In genomic region chr6:83191974-83192373, GRCh38 we compare ENCODE assay signal across 7 cellular contexts. TPM values are rescaled to one million over a fixed set of nuclear protein-coding genes. Genes with fewer than 3 reads are reported as not detected.
DNase-seq lines count a peak whose midpoint lies in the region; ATAC-seq and TF ChIP-seq lines count a peak whose summit lies in the region.
"Not testable (repeated sequence)": the region's sequence is repeated elsewhere in the genome, so short reads cannot be mapped to it uniquely, and the experiment has no call there.

No MANE protein-coding gene starts in this region.

- not testable (repeated sequence) for H3K9me2 ChIP-seq in OCI-LY1 (ENCODE audit: low read depth, low read length)

- H3K4me1 ChIP-seq in OCI-LY1 (ENCODE audit: insufficient read depth, low read length, severe bottlenecking) (peaks cover 29% of the 10 kb centered on the region), heart left ventricle (peaks cover 0 to 29% (median 16%) of the 10 kb centered on the region in 12 donors), muscle layer of duodenum (ENCODE audit: control insufficient read depth in 1 of 2, insufficient read depth in 2 of 2, low read length in 2 of 2) (peaks cover 8 to 18% of the 10 kb centered on the region in 2 donors), skeletal muscle satellite cell (ENCODE audit: control insufficient read depth, insufficient read depth, low read length) (peaks cover 11% of the 10 kb centered on the region)

- H3K4me3 ChIP-seq in GM12864 (ENCODE audit: low read depth, low read length) (peak overlapping the region; percentile 73), OCI-LY1 (ENCODE audit: low read depth, low read length, poor library complexity, severe bottlenecking) (peak overlapping the region; percentile 94), cardiac fibroblast (replicated peaks in 1 of 2; ENCODE audit: low read depth in 2 of 2, low read length in 2 of 2) (peak overlapping the region; percentile 85 to 93), heart left ventricle (peak overlapping the region in 10 of 12 donors; percentile 66 to 99 (median 80)), muscle layer of duodenum (ENCODE audit: low read depth in 1 of 2, low read length in 2 of 2) (peak overlapping the region; percentile 77 to 96), skeletal muscle satellite cell (ENCODE audit: low read length) (peak overlapping the region; percentile 100)

- H3K27ac Mint-ChIP-seq in activated CD8-positive, alpha-beta memory T cell treated with anti-CD3 and anti-CD28 coated beads, Interleukin-2, amount 10 ng/mL, durations not matched to agents 7 days and 5 days, result not testable (repeated sequence)

- H3K36me3 ChIP-seq in OCI-LY1 (ENCODE audit: insufficient read depth, low read length) (peaks cover 21% of the 10 kb centered on the region; the same call in 1 of the 2 replicates), heart left ventricle (peaks cover 0 to 51% (median 40%) of the 10 kb centered on the region in 9 donors), skeletal muscle satellite cell (ENCODE audit: insufficient read depth, low read length) (peaks cover 38% of the 10 kb centered on the region)
- not testable (repeated sequence) for H3K36me3 ChIP-seq in muscle layer of duodenum (ENCODE audit: control insufficient read depth in 1 of 2, insufficient read depth in 2 of 2, low read length in 2 of 2)

- H3K9me3 ChIP-seq in OCI-LY1 (ENCODE audit: low read length); heart left ventricle; muscle layer of duodenum (ENCODE audit: control insufficient read depth in 1 of 2, low read length in 2 of 2); skeletal muscle satellite cell (replicated peaks; ENCODE audit: low read length): not testable (repeated sequence)

- H3K79me2 ChIP-seq in OCI-LY1 (ENCODE audit: insufficient read depth, low read length), result not testable (repeated sequence)

- intact Hi-C loops in heart left ventricle (cut with DNase I), result loop anchor here in 7 of 10 donors (5.0 to 10.0 kb wide), 5 partner anchors 117 to 947 kb away; partner anchors contain the start of genes DOP1A (in 3 of the 7), IBTK (in 3 of the 7), UBE3D (in 3 of the 7) and TPBG (in 2 of the 7)

- H3K4me2 ChIP-seq in OCI-LY1 (ENCODE audit: low read length), result peak overlapping the region; percentile 92
- peak overlapping the region; percentile 98 for H3K4me2 ChIP-seq in skeletal muscle satellite cell (ENCODE audit: low read length)

- not testable (repeated sequence) for H3K36me3 Mint-ChIP-seq in activated CD8-positive, alpha-beta memory T cell treated with anti-CD3 and anti-CD28 coated beads, Interleukin-2, amount 10 ng/mL, durations not matched to agents 7 days and 5 days

- not testable (repeated sequence) for H3K27me3 ChIP-seq in OCI-LY1 (ENCODE audit: insufficient read depth, low read length); heart left ventricle; muscle layer of duodenum (ENCODE audit: low read depth, low read length); skeletal muscle satellite cell (ENCODE audit: control insufficient read depth, insufficient read depth, low read length)

- H4K20me1 ChIP-seq in OCI-LY1 (ENCODE audit: insufficient read depth, low read length), result not testable (repeated sequence)

- not testable (repeated sequence) for H2AFZ ChIP-seq in OCI-LY1 (ENCODE audit: low read length)

- peak overlapping the region; percentile 98 for H3K4me3 Mint-ChIP-seq in activated CD8-positive, alpha-beta memory T cell treated with anti-CD3 and anti-CD28 coated beads, Interleukin-2, amount 10 ng/mL, durations not matched to agents 7 days and 5 days

- H3K27ac ChIP-seq in OCI-LY1 (ENCODE audit: low read depth, low read length, poor library complexity, severe bottlenecking); heart left ventricle; muscle layer of duodenum (ENCODE audit: low read length): not testable (repeated sequence)

- H3F3A ChIP-seq in OCI-LY1 (ENCODE audit: insufficient read depth, low read length), result not testable (repeated sequence)

- WGBS in heart left ventricle, 4 donors, result 90 to 94% (median 93%) methylated on average over 18 of the region's 18 CpGs

- TF ChIP-seq POLR2A in heart left ventricle (IDR thresholded peaks at IDR 0.05), result not testable (repeated sequence)

- peaks cover 26% of the 10 kb centered on the region for H3K4me1 Mint-ChIP-seq in activated CD8-positive, alpha-beta memory T cell treated with anti-CD3 and anti-CD28 coated beads, Interleukin-2, amount 10 ng/mL, durations not matched to agents 7 days and 5 days

- not testable (repeated sequence) for TF ChIP-seq CTCF in GM12864 (IDR thresholded peaks at IDR 0.05; ENCODE audit: low read depth, low read length, missing control alignments); OCI-LY1 (IDR thresholded peaks at IDR 0.05; ENCODE audit: low read length); cardiac fibroblast (IDR thresholded peaks at IDR 0.05; ENCODE audit: low read depth, low read length); heart left ventricle (IDR thresholded peaks at IDR 0.05)

- H3K27me3 Mint-ChIP-seq in activated CD8-positive, alpha-beta memory T cell treated with anti-CD3 and anti-CD28 coated beads, Interleukin-2, amount 10 ng/mL, durations not matched to agents 7 days and 5 days, result not testable (repeated sequence)

- H3K9me3 Mint-ChIP-seq in activated CD8-positive, alpha-beta memory T cell treated with anti-CD3 and anti-CD28 coated beads, Interleukin-2, amount 10 ng/mL, durations not matched to agents 7 days and 5 days (ENCODE audit: low read depth), result not testable (repeated sequence)

- CTCF ChIA-PET in activated CD8-positive, alpha-beta memory T cell treated with anti-CD3 and anti-CD28 coated beads, Interleukin-2, amount 10 ng/mL, durations not matched to agents 7 days and 5 days (lab: Charles Lee), result interaction anchor here (0.7 to 5.5 kb wide), 3 partner anchors 125 to 700 kb away, joined by 3 to 44 read pairs (median 4); partner anchors contain the start of genes DOP1A and UBE3D

- H3K9ac ChIP-seq in OCI-LY1 (ENCODE audit: low read length) (peak overlapping the region; percentile 84), skeletal muscle satellite cell (ENCODE audit: low read depth, low read length) (peak overlapping the region; percentile 96)

- not testable (repeated sequence) for DNase-seq in GM12864 (ENCODE audit: low read depth); activated CD8-positive, alpha-beta memory T cell treated with anti-CD3 and anti-CD28 coated beads, Interleukin-2, amount 10 ng/mL, durations not matched to agents 7 days and 5 days; cardiac fibroblast (ENCODE audit: low read depth in 2 of 2); heart left ventricle

- not testable (repeated sequence) for ATAC-seq in activated CD8-positive, alpha-beta memory T cell treated with anti-CD3 and anti-CD28 coated beads, Interleukin-2, amount 10 ng/mL, durations not matched to agents 7 days and 5 days; heart left ventricle

RNA-seq across cellular contexts. Expression of gene PGM3, which starts 1.1 kb away (rescaled TPM):
- total RNA-seq in activated CD8-positive, alpha-beta memory T cell treated with anti-CD3 and anti-CD28 coated beads, Interleukin-2, amount 10 ng/mL, durations not matched to agents 7 days and 5 days, result 10 to 100 TPM; 11.5 to 14.7 TPM
- total RNA-seq in heart left ventricle, result 10 to 100 TPM in 7 of 9 donors, 1 to 10 TPM in 2; 7.3 to 25.1 (median 15.8) TPM
- 10 to 100 TPM in 1 of 2 donors, 1 to 10 TPM in 1; 3.8 to 18.7 TPM for polyA plus RNA-seq in heart left ventricle
- 72.8 and 86.3 TPM in 2 replicates for total RNA-seq in skeletal muscle satellite cell (2012; rRNA removed)

RNA-seq across cellular contexts. Expression of gene RWDD2A, which starts 1.2 kb away (rescaled TPM):
- 1 to 10 TPM in 1 of 2 experiments, under 1 TPM in 1; 0.91 to 1.3 TPM for total RNA-seq in activated CD8-positive, alpha-beta memory T cell treated with anti-CD3 and anti-CD28 coated beads, Interleukin-2, amount 10 ng/mL, durations not matched to agents 7 days and 5 days
- 1 to 10 TPM; 1.6 to 4.8 (median 3.4) TPM for total RNA-seq in heart left ventricle
- polyA plus RNA-seq in heart left ventricle, result 1 to 10 TPM; 1.3 to 2.2 TPM
- 2.0 TPM in 2 replicates for total RNA-seq in skeletal muscle satellite cell (2012; rRNA removed)
